In the genomic region with DNA sequence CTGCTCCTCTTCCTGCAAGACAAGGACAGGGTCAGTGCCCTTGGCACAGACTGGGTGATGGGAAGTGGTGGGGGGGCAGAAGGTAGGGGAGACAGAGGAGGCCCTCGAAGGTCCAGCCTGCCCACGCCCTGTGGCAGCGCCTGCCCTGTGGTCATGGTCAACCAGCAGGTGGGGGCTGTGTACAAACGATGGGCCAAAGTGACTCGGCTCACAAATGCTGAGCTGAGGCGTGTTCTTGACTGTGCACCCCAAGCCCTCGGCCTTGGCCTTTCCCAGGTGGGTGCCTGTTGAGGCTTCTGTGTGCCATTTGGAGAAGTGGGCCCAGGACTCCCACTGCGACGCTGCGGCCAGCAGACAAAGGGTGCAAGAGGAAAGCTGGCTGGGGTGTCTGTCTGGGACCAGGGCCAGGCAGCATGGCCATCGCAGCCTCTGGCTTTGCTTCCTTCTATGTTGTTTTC, we compare ENCODE assay signal across 8 cellular contexts. TPM values are rescaled to one million over a fixed set of nuclear protein-coding genes. Genes with fewer than 3 reads are reported as not detected.
DNase-seq lines count a peak whose midpoint lies in the region; TF ChIP-seq lines count a peak whose summit lies in the region.
"Had no signal": no experiment of that assay in that cellular context is flagged by ENCODE, and none has a peak within 500 bp of the region (broad histone marks: within the 10 kb centered on the region; RNA-seq: fewer than 3 reads in every experiment).

No MANE protein-coding gene starts in this region.

- H3K27ac ChIP-seq in ACC112 (ENCODE audit: low read depth, low read length): peak overlapping the region; percentile 90
- H3K27ac ChIP-seq in breast epithelium: peak overlapping the region; percentile 79 to 95

- no peak for TF ChIP-seq POLR2A in breast epithelium (IDR thresholded peaks at IDR 0.05)

- H3K79me2 ChIP-seq in ACC112 (ENCODE audit: control insufficient read depth, insufficient read depth, low read length, unreplicated experiment): peaks cover 29% of the 10 kb centered on the region

- DNase-seq in breast epithelium (ENCODE audit: low spot score in 2 of 2) (no peak), LoVo (ENCODE audit: low spot score) (no peak), hippocampal formation (lab: John Stamatoyannopoulos, UW) (no peak), NCI-H1092 treated with DMSO at 0.1 percent for 48 hours (lab: John Stamatoyannopoulos, UW) (no peak)
- DNase-seq: activated CD8-positive, alpha-beta memory T cell treated with anti-CD3 and anti-CD28 coated beads, Interleukin-2, amount 50 U/mL, for 48 hours; naive B cell had no signal

- peaks cover 34% of the 10 kb centered on the region for H3K4me1 ChIP-seq in ACC112 (ENCODE audit: control insufficient read depth, insufficient read depth, low read length, unreplicated experiment)
- peaks cover 0 to 4% of the 10 kb centered on the region in 2 donors for H3K4me1 ChIP-seq in breast epithelium
- peaks cover 12% of the 10 kb centered on the region for H3K4me1 ChIP-seq in mucosa of stomach (ENCODE audit: control insufficient read depth, insufficient read depth, low read length)

- no peak for TF ChIP-seq CTCF in breast epithelium (IDR thresholded peaks at IDR 0.05)

- H3K36me3 ChIP-seq in ACC112 (ENCODE audit: insufficient read depth, low read length): 0 out of 2 replicates have a peak, but pooled peaks cover 4% of the 10 kb centered on the region
- H3K36me3 ChIP-seq in breast epithelium: no peaks in the 10 kb centered on the region
- no peaks in the 10 kb centered on the region for H3K36me3 ChIP-seq in mucosa of stomach (ENCODE audit: control insufficient read depth, insufficient read depth, low read length)

- intact Hi-C loops in breast epithelium (cut with DNase I; ENCODE audit: low total_unique reads): no loop called here

- H2AFZ ChIP-seq in ACC112 (ENCODE audit: low read length, unreplicated experiment): no peak overlapping the region

- no peaks in the 10 kb centered on the region for H3K9me3 ChIP-seq in breast epithelium
- no peaks in the 10 kb centered on the region for H3K9me3 ChIP-seq in mucosa of stomach (ENCODE audit: control insufficient read depth, low read length)

- peak overlapping the region; percentile 8; the same call in 1 of the 2 replicates for H3K4me3 ChIP-seq in ACC112 (ENCODE audit: low read depth, low read length)
- H3K4me3 ChIP-seq in breast epithelium: peak overlapping the region in 1 of 3 donors; percentile 4
- H3K4me3 ChIP-seq in mucosa of stomach (ENCODE audit: low read length): no peak overlapping the region

- peak overlapping the region; percentile 24 for H3K9ac ChIP-seq in mucosa of stomach (ENCODE audit: low read length)

- no peaks in the 10 kb centered on the region for H3K27me3 ChIP-seq in ACC112 (ENCODE audit: insufficient read depth, low read length)
- no peaks in the 10 kb centered on the region for H3K27me3 ChIP-seq in breast epithelium
- no peaks in the 10 kb centered on the region for H3K27me3 ChIP-seq in mucosa of stomach (ENCODE audit: control insufficient read depth, insufficient read depth, low read length)

RNA-seq across cellular contexts. Expression of a gene that starts 22.6 kb away (rescaled TPM):
- total RNA-seq in breast epithelium: 100 to 1,000 TPM; 106 to 242 (median 113) TPM

RNA-seq across cellular contexts. Expression of a gene that starts 38.2 kb away (rescaled TPM):
- total RNA-seq in breast epithelium: 10 to 100 TPM; 13.1 to 34.1 (median 25.6) TPM

RNA-seq across cellular contexts. Expression of a gene that starts 38.4 kb away (rescaled TPM):
- 10 to 100 TPM; 25.6 to 47.7 (median 28.5) TPM for total RNA-seq in breast epithelium

RNA-seq across cellular contexts. Expression of a gene that starts 44.6 kb away (rescaled TPM):
- 1 to 10 TPM; 1.3 to 1.6 (median 1.3) TPM for total RNA-seq in breast epithelium

RNA-seq across cellular contexts. Expression of a gene that starts 48.9 kb away (rescaled TPM):
- 100 to 1,000 TPM; 143 to 247 (median 244) TPM for total RNA-seq in breast epithelium
